10 cellular contexts compared by ENCODE assay signal in the genomic region with DNA sequence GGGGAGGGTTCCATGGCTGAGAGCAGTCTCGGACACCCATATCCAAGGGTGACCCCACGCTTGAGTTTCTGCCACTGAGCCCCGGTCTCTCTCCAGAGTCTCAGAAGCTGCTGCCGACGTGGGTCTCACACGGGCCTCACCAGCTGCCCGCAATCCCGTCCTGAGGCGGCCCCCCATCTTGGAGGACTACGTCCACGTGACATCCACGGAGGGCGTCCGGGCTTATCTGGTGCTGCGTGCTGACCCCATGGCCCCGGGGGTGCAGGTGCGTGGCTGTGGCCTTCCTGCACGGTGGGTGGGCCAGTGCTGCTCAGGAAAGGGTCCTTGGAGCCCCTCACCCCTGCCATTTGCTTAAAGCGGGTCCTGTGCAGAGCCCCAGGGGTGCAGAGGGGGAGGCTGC. TPM values are rescaled to one million over a fixed set of nuclear protein-coding genes. Genes with fewer than 3 reads are reported as not detected.
DNase-seq lines count a peak whose midpoint lies in the region; ATAC-seq and TF ChIP-seq lines count a peak whose summit lies in the region.
"Had no signal": no experiment of that assay in that cellular context is flagged by ENCODE, and none has a peak within 500 bp of the region (broad histone marks: within the 10 kb centered on the region; RNA-seq: fewer than 3 reads in every experiment).

No MANE protein-coding gene starts in this region.

- peak overlapping the region; percentile 79 for H3K4me3 ChIP-seq in fibroblast of villous mesenchyme (ENCODE audit: low read depth, low read length)

- H3K36me3 Mint-ChIP-seq in activated CD8-positive, alpha-beta memory T cell treated with anti-CD3 and anti-CD28 coated beads, Interleukin-2, amount 10 ng/mL, durations not matched to agents 7 days and 5 days: peaks cover 9% of the 10 kb centered on the region
- H3K36me3 Mint-ChIP-seq in T-helper 17 cell (ENCODE audit: low read depth): no peaks in the 10 kb centered on the region
- peaks cover 28% of the 10 kb centered on the region for H3K36me3 Mint-ChIP-seq in stimulated activated memory B cell treated with anti-CD40 and anti-IgM and Interleukin-4, amounts not matched to agents 10 μg/mL and 1 μg/mL and 100 μg/mL, for 72 hours

- H3K27ac Mint-ChIP-seq in activated CD8-positive, alpha-beta memory T cell treated with anti-CD3 and anti-CD28 coated beads, Interleukin-2, amount 10 ng/mL, durations not matched to agents 7 days and 5 days: no peak overlapping the region
- H3K27ac Mint-ChIP-seq in T-helper 17 cell: no peak overlapping the region
- peak overlapping the region; percentile 40 for H3K27ac Mint-ChIP-seq in stimulated activated memory B cell treated with anti-CD40 and anti-IgM and Interleukin-4, amounts not matched to agents 10 μg/mL and 1 μg/mL and 100 μg/mL, for 72 hours
- H3K27ac Mint-ChIP-seq: CD14-positive monocyte had no signal

- no peaks in the 10 kb centered on the region for H3K9me3 Mint-ChIP-seq in activated CD8-positive, alpha-beta memory T cell treated with anti-CD3 and anti-CD28 coated beads, Interleukin-2, amount 10 ng/mL, durations not matched to agents 7 days and 5 days (ENCODE audit: low read depth)
- no peaks in the 10 kb centered on the region for H3K9me3 Mint-ChIP-seq in stimulated activated memory B cell treated with anti-CD40 and anti-IgM and Interleukin-4, amounts not matched to agents 10 μg/mL and 1 μg/mL and 100 μg/mL, for 72 hours

- H3K9me3 ChIP-seq in T-helper 17 cell (ENCODE audit: control insufficient read depth, low read length, poor library complexity, severe bottlenecking): no peaks in the 10 kb centered on the region

- H3K4me3 Mint-ChIP-seq in activated CD8-positive, alpha-beta memory T cell treated with anti-CD3 and anti-CD28 coated beads, Interleukin-2, amount 10 ng/mL, durations not matched to agents 7 days and 5 days: peak overlapping the region; percentile 76
- peak overlapping the region; percentile 83 for H3K4me3 Mint-ChIP-seq in T-helper 17 cell
- peak overlapping the region; percentile 41 for H3K4me3 Mint-ChIP-seq in stimulated activated memory B cell treated with anti-CD40 and anti-IgM and Interleukin-4, amounts not matched to agents 10 μg/mL and 1 μg/mL and 100 μg/mL, for 72 hours

- CTCF ChIA-PET in activated CD8-positive, alpha-beta memory T cell treated with anti-CD3 and anti-CD28 coated beads, Interleukin-2, amount 10 ng/mL, durations not matched to agents 7 days and 5 days (lab: Charles Lee): interaction anchor here (1.5 kb wide), 1 partner anchor 12 kb away, joined by 3 read pairs; no protein-coding TSS in a partner anchor

- no peak for DNase-seq in activated CD8-positive, alpha-beta memory T cell treated with anti-CD3 and anti-CD28 coated beads, Interleukin-2, amount 10 ng/mL, durations not matched to agents 7 days and 5 days
- DNase-seq in activated CD8-positive, alpha-beta memory T cell treated with anti-CD3 and anti-CD28 coated beads for 24 hours: no peak
- DNase-seq in T-helper 17 cell: no peak
- DNase-seq in fibroblast of villous mesenchyme (ENCODE audit: low read depth): no peak
- DNase-seq in KG1 (lab: John Stamatoyannopoulos, UW): no peak
- no peak for DNase-seq in GM10266 (ENCODE audit: extremely low spot score)
- DNase-seq in DMS53 treated with DMSO at 0.1 percent for 48 hours (lab: John Stamatoyannopoulos, UW; ENCODE audit: unreplicated experiment): no peak
- DNase-seq: hypothalamus had no signal

- ATAC-seq in activated CD8-positive, alpha-beta memory T cell treated with anti-CD3 and anti-CD28 coated beads, Interleukin-2, amount 10 ng/mL, durations not matched to agents 7 days and 5 days: no peak
- no peak for ATAC-seq in T-helper 17 cell
- ATAC-seq in stimulated activated memory B cell treated with anti-CD40 and anti-IgM and Interleukin-4, amounts not matched to agents 10 μg/mL and 1 μg/mL and 100 μg/mL, for 72 hours: no peak

- peaks cover 19% of the 10 kb centered on the region for H3K4me1 Mint-ChIP-seq in activated CD8-positive, alpha-beta memory T cell treated with anti-CD3 and anti-CD28 coated beads, Interleukin-2, amount 10 ng/mL, durations not matched to agents 7 days and 5 days
- peaks cover 6% of the 10 kb centered on the region for H3K4me1 Mint-ChIP-seq in T-helper 17 cell
- H3K4me1 Mint-ChIP-seq in stimulated activated memory B cell treated with anti-CD40 and anti-IgM and Interleukin-4, amounts not matched to agents 10 μg/mL and 1 μg/mL and 100 μg/mL, for 72 hours: peaks cover 38% of the 10 kb centered on the region

- no peaks in the 10 kb centered on the region for H3K27me3 Mint-ChIP-seq in activated CD8-positive, alpha-beta memory T cell treated with anti-CD3 and anti-CD28 coated beads, Interleukin-2, amount 10 ng/mL, durations not matched to agents 7 days and 5 days
- no peaks in the 10 kb centered on the region for H3K27me3 Mint-ChIP-seq in T-helper 17 cell
- H3K27me3 Mint-ChIP-seq in stimulated activated memory B cell treated with anti-CD40 and anti-IgM and Interleukin-4, amounts not matched to agents 10 μg/mL and 1 μg/mL and 100 μg/mL, for 72 hours: no peaks in the 10 kb centered on the region

- TF ChIP-seq CTCF in fibroblast of villous mesenchyme (IDR thresholded peaks at IDR 0.05; ENCODE audit: insufficient read depth, low read depth, low read length) (no peak), GM10266 (IDR thresholded peaks at IDR 0.05; ENCODE audit: control insufficient read depth, insufficient read depth, low read depth, missing control alignments) (no peak)

RNA-seq across cellular contexts. Expression of gene CHTF18, which starts 1.0 kb away (rescaled TPM):
- 100 to 1,000 TPM; 125 to 139 TPM for total RNA-seq in activated CD8-positive, alpha-beta memory T cell treated with anti-CD3 and anti-CD28 coated beads, Interleukin-2, amount 10 ng/mL, durations not matched to agents 7 days and 5 days
- total RNA-seq in T-helper 17 cell (10 to 100 TPM; 21.1 to 22.4 TPM), fibroblast of villous mesenchyme (13.8 and 13.9 TPM in 2 replicates)

RNA-seq across cellular contexts. Expression of gene RPUSD1, which starts 1.3 kb away (rescaled TPM):
- total RNA-seq in activated CD8-positive, alpha-beta memory T cell treated with anti-CD3 and anti-CD28 coated beads, Interleukin-2, amount 10 ng/mL, durations not matched to agents 7 days and 5 days: 10 to 100 TPM; 27.8 to 38.0 TPM
- total RNA-seq in T-helper 17 cell: 10 to 100 TPM; 14.9 to 17.1 TPM
- 21.2 and 32.2 TPM in 2 replicates for total RNA-seq in fibroblast of villous mesenchyme

RNA-seq across cellular contexts. Expression of gene GNG13, which starts 11.1 kb away (rescaled TPM):
- not detected for total RNA-seq in activated CD8-positive, alpha-beta memory T cell treated with anti-CD3 and anti-CD28 coated beads, Interleukin-2, amount 10 ng/mL, durations not matched to agents 7 days and 5 days
- total RNA-seq in T-helper 17 cell (not detected), fibroblast of villous mesenchyme (not detected in 2 replicates)

RNA-seq across cellular contexts. Expression of gene MSLN, which starts 28.9 kb away (rescaled TPM):
- not detected for total RNA-seq in activated CD8-positive, alpha-beta memory T cell treated with anti-CD3 and anti-CD28 coated beads, Interleukin-2, amount 10 ng/mL, durations not matched to agents 7 days and 5 days
- total RNA-seq in T-helper 17 cell (not detected), fibroblast of villous mesenchyme (0.32 and 0.86 TPM in 2 replicates)

RNA-seq across cellular contexts. Expression of gene CIAO3, which starts 48.7 kb away (rescaled TPM):
- total RNA-seq in activated CD8-positive, alpha-beta memory T cell treated with anti-CD3 and anti-CD28 coated beads, Interleukin-2, amount 10 ng/mL, durations not matched to agents 7 days and 5 days: 10 to 100 TPM; 34.8 to 37.0 TPM
- 10 to 100 TPM; 33.7 to 33.8 TPM for total RNA-seq in T-helper 17 cell
- 31.6 and 37.1 TPM in 2 replicates for total RNA-seq in fibroblast of villous mesenchyme
